ENCODE assay signal across 8 cellular contexts in the genomic region with DNA sequence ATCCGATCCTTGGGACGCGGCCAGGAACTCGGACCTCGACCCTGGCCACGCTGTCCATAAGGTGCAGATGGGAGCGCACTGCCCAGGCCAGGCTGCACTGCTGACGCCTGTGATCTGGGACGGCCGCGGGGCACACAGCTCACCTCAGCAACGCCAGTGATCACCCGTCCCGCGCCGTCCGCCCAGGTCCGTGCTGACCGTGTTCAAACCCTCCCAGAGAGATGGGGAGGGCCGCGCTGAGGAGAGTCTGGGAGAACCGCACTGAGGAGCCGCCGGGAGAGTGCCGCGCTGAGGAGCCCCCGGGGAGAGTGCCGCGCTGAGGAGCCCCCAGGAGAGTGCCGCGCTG. TPM values are rescaled to one million over a fixed set of nuclear protein-coding genes. Genes with fewer than 3 reads are reported as not detected.
DNase-seq lines count a peak whose midpoint lies in the region; ATAC-seq and TF ChIP-seq lines count a peak whose summit lies in the region.

No MANE protein-coding gene starts in this region.

- no peaks in the 10 kb centered on the region for H3F3A ChIP-seq in neural cell (ENCODE audit: insufficient read depth, low read length, poor library complexity, severe bottlenecking)

- no peak for TF ChIP-seq EP300 in neural cell (conservative IDR thresholded peaks at IDR 0.05; ENCODE audit: poor library complexity, severe bottlenecking)

- TF ChIP-seq RAD21 in neural cell (conservative IDR thresholded peaks at IDR 0.05) = no peak

- H3K9me3 ChIP-seq in SJCRH30 (replicated peaks) (no peaks in the 10 kb centered on the region), neural cell (ENCODE audit: low read length) (no peaks in the 10 kb centered on the region)

- DNase-seq in NCI-H1417 (lab: John Stamatoyannopoulos, UW) = peak in 2 of 3 experiments; percentile 61 to 62
- no peak for DNase-seq in NCI-H1417 treated with DMSO at 0.1 percent for 48 hours (lab: John Stamatoyannopoulos, UW)
- DNase-seq in SJCRH30 = peak in 1 of 2 experiments; percentile 36
- no peak for DNase-seq in epithelial cell of proximal tubule (ENCODE audit: low read depth)
- no peak for DNase-seq in GM13976 (ENCODE audit: low spot score)
- no peak for DNase-seq in medulla oblongata (ENCODE audit: extremely low spot score)

- no peak for ATAC-seq in HG02840 (IDR thresholded peaks at IDR 0.05; ENCODE audit: low FRiP score, unreplicated experiment)

- H3K4me3 ChIP-seq in SJCRH30 (peak overlapping the region; percentile 93), epithelial cell of proximal tubule (ENCODE audit: low read depth, low read length) (peak overlapping the region; percentile 80), neural cell (ENCODE audit: low read length) (peak overlapping the region; percentile 82)

- in situ Hi-C loops in GM13976 (cut with MboI; ENCODE audit: low sequenced_read_pairs, unreplicated experiment) = no loop called here

- H3K9me2 ChIP-seq in neural cell (ENCODE audit: insufficient read depth, low read length) = no peaks in the 10 kb centered on the region

- peak overlapping the region; percentile 73 for H3K9ac ChIP-seq in neural cell (ENCODE audit: low read length)

- H3K4me1 ChIP-seq in SJCRH30 = peaks cover 39% of the 10 kb centered on the region

- no peaks in the 10 kb centered on the region for H4K20me1 ChIP-seq in neural cell (ENCODE audit: insufficient read depth)

- peak overlapping the region; percentile 66 for H3K4me2 ChIP-seq in neural cell (ENCODE audit: low read length)

- peak overlapping the region; percentile 89 for H3K27ac ChIP-seq in SJCRH30
- no peak overlapping the region for H3K27ac ChIP-seq in neural cell (ENCODE audit: low read length)

- H3K27me3 ChIP-seq in SJCRH30 = no peaks in the 10 kb centered on the region
- H3K27me3 ChIP-seq in neural cell (ENCODE audit: insufficient read depth, low read depth, low read length) = no peaks in the 10 kb centered on the region

- peaks cover 41% of the 10 kb centered on the region for H3K36me3 ChIP-seq in SJCRH30
- H3K36me3 ChIP-seq in neural cell (ENCODE audit: insufficient read depth, low read length) = no peaks in the 10 kb centered on the region

- no peak for TF ChIP-seq CTCF in epithelial cell of proximal tubule (conservative IDR thresholded peaks at IDR 0.05; ENCODE audit: low read depth, low read length)
- TF ChIP-seq CTCF in neural cell (IDR thresholded peaks at IDR 0.05; ENCODE audit: poor library complexity, severe bottlenecking) = no peak
- no peak for TF ChIP-seq CTCF in GM13976 (IDR thresholded peaks at IDR 0.05; ENCODE audit: borderline replicate concordance, control extremely low read depth, extremely low read depth, insufficient read depth, missing control alignments)

- H2AFZ ChIP-seq in neural cell (ENCODE audit: low read depth, low read length) = no peak overlapping the region

- peaks cover 25% of the 10 kb centered on the region for H3K79me2 ChIP-seq in neural cell (replicated peaks; ENCODE audit: insufficient read depth, low read length)

TF ChIP-seq in neural cell, 6 proteins besides CTCF, POLR2A, EP300 and RAD21:
- no peak for TF ChIP-seq EZH2 (IDR thresholded peaks at IDR 0.05; ENCODE audit: borderline replicate concordance, insufficient read depth, low read length, poor library complexity, severe bottlenecking)
- TF ChIP-seq SMC3 (conservative IDR thresholded peaks at IDR 0.05; ENCODE audit: poor library complexity) = no peak
- TF ChIP-seq MXI1 (conservative IDR thresholded peaks at IDR 0.05; ENCODE audit: poor library complexity, severe bottlenecking) = no peak
- TF ChIP-seq, protein P1, sequence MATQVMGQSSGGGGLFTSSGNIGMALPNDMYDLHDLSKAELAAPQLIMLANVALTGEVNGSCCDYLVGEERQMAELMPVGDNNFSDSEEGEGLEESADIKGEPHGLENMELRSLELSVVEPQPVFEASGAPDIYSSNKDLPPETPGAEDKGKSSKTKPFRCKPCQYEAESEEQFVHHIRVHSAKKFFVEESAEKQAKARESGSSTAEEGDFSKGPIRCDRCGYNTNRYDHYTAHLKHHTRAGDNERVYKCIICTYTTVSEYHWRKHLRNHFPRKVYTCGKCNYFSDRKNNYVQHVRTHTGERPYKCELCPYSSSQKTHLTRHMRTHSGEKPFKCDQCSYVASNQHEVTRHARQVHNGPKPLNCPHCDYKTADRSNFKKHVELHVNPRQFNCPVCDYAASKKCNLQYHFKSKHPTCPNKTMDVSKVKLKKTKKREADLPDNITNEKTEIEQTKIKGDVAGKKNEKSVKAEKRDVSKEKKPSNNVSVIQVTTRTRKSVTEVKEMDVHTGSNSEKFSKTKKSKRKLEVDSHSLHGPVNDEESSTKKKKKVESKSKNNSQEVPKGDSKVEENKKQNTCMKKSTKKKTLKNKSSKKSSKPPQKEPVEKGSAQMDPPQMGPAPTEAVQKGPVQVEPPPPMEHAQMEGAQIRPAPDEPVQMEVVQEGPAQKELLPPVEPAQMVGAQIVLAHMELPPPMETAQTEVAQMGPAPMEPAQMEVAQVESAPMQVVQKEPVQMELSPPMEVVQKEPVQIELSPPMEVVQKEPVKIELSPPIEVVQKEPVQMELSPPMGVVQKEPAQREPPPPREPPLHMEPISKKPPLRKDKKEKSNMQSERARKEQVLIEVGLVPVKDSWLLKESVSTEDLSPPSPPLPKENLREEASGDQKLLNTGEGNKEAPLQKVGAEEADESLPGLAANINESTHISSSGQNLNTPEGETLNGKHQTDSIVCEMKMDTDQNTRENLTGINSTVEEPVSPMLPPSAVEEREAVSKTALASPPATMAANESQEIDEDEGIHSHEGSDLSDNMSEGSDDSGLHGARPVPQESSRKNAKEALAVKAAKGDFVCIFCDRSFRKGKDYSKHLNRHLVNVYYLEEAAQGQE (IDR thresholded peaks at IDR 0.05; ENCODE audit: borderline replicate concordance) = no peak
- TF ChIP-seq TAF1 (IDR thresholded peaks at IDR 0.05; ENCODE audit: low read depth) = no peak
- no peak for TF ChIP-seq POLR2AphosphoS5 (IDR thresholded peaks at IDR 0.05)

RNA-seq across cellular contexts. Expression of a gene that starts 0.6 kb away (rescaled TPM):
- total RNA-seq in SJCRH30 (2014; rRNA removed; shearing (Covaris generic)) = 8.5 and 12.3 TPM in 2 replicates
- 0.14 and 0.63 TPM in 2 replicates for total RNA-seq in epithelial cell of proximal tubule
- 0.12 and 0.32 TPM in 2 replicates for polyA plus RNA-seq in neural cell
- 9.0 and 12.3 TPM in 2 replicates for polyA minus RNA-seq in neural cell

Comparison
In these comparisons a context has a peak if more than half of its experiments do, and no peak if none do; other contexts are left out.
1. DNase-seq: peak in NCI-H1417 (2 of 3); none in NCI-H1417 treated with DMSO at 0.1 percent for 48 hours (single experiment), epithelial cell of proximal tubule (single experiment), GM13976 (single experiment) and medulla oblongata (single experiment).
2. Peak in every context shown above with its lines, with median percentiles within 50 percentile points of each other: H3K4me3 ChIP-seq.